8 cellular contexts compared by ENCODE assay signal in genomic region chr4:151409470-151410313, GRCh38. TPM values are rescaled to one million over a fixed set of nuclear protein-coding genes. Genes with fewer than 3 reads are reported as not detected.
DNase-seq lines count a peak whose midpoint lies in the region; ATAC-seq and TF ChIP-seq lines count a peak whose summit lies in the region.

No MANE protein-coding gene starts in this region.

- H3K4me3 Mint-ChIP-seq in natural killer cell, result peak overlapping the region; percentile 85

- H3K4me1 Mint-ChIP-seq in natural killer cell, result peaks cover 12 to 28% of the 10 kb centered on the region in 2 donors

- POLR2A ChIA-PET in AG04450 (lab: Yijun Ruan, JAX), result no interaction called here

- ATAC-seq in esophagus mucosa, result peak; percentile 70
- no peak for ATAC-seq in natural killer cell
- no peak for ATAC-seq in HG03521 (IDR thresholded peaks at IDR 0.05; ENCODE audit: unreplicated experiment)
- ATAC-seq in HG03571 (IDR thresholded peaks at IDR 0.05; ENCODE audit: unreplicated experiment), result no peak

- intact Hi-C loops in natural killer cell (cut with micrococcal nuclease), result no loop called here

- TF ChIP-seq CTCF in AG04450 (IDR thresholded peaks at IDR 0.05; ENCODE audit: low read depth, low read length), result no peak
- TF ChIP-seq CTCF in natural killer cell (IDR thresholded peaks at IDR 0.05), result no peak

- peaks cover 38% of the 10 kb centered on the region for H3K27me3 ChIP-seq in AG04450 (ENCODE audit: control insufficient read depth, insufficient read depth, low read length)
- no peaks in the 10 kb centered on the region for H3K27me3 ChIP-seq in HUES48 (ENCODE audit: control insufficient read depth, insufficient read depth, low read length)

- no peaks in the 10 kb centered on the region for H3K9me3 Mint-ChIP-seq in natural killer cell

- H3K27ac ChIP-seq in AG04450 (ENCODE audit: low read depth, low read length) (no peak overlapping the region), HUES48 (ENCODE audit: low read depth, low read length) (peak overlapping the region; percentile 87)

- no peak overlapping the region for H3K27ac Mint-ChIP-seq in natural killer cell

- H3K4me1 ChIP-seq in HUES48 (ENCODE audit: control insufficient read depth, insufficient read depth, low read length), result peaks cover 17% of the 10 kb centered on the region

- peak overlapping the region; percentile 66 for H3K9ac ChIP-seq in HUES48 (ENCODE audit: low read depth, low read length)

- DNase-seq in AG04450 (ENCODE audit: low read depth, low spot score) (no peak), natural killer cell (no peak), NCI-H2227 (lab: John Stamatoyannopoulos, UW; ENCODE audit: unreplicated experiment) (no peak)
- DNase-seq in activated CD4-positive, alpha-beta T cell treated with anti-CD3 and anti-CD28 coated beads for 1 hour, result peak; percentile 8

- peak overlapping the region; percentile 56 for H3K4me3 ChIP-seq in AG04450 (ENCODE audit: low read depth, low read length)
- H3K4me3 ChIP-seq in HUES48 (ENCODE audit: low read depth, low read length), result peak overlapping the region; percentile 95

- H3K9me3 ChIP-seq in AG04450 (ENCODE audit: control insufficient read depth, insufficient read depth, low read length) (no peaks in the 10 kb centered on the region; the same call in 1 of the 2 replicates), HUES48 (ENCODE audit: control insufficient read depth, insufficient read depth, low read length) (no peaks in the 10 kb centered on the region)

- CTCF ChIA-PET in AG04450 (lab: Charles Lee), result no interaction called here

- no peaks in the 10 kb centered on the region for H3K36me3 Mint-ChIP-seq in natural killer cell

- H3K27me3 Mint-ChIP-seq in natural killer cell (ENCODE audit: low read depth in 2 of 2), result peaks cover 35 to 36% of the 10 kb centered on the region in 2 donors

- no peaks in the 10 kb centered on the region for H3K36me3 ChIP-seq in HUES48 (ENCODE audit: control insufficient read depth, insufficient read depth, low read length)

RNA-seq across cellular contexts. Expression of gene FHIP1A, which starts 0.7 kb away (rescaled TPM):
- 0.06 TPM in 1 of 2 replicates, not detected in the other for polyA plus RNA-seq in AG04450 (2011; rRNA removed)
- 0.23 and 0.61 TPM in 2 replicates for polyA minus RNA-seq in AG04450 (2011; rRNA and poly(A)+ RNA removed)
- total RNA-seq in esophagus mucosa (43.6 TPM), natural killer cell (1 to 10 TPM in 1 of 3 donors, under 1 TPM in 1, not detected in 1; 0.49 to 3.0 TPM)

Comparison
In these comparisons a context has a peak if more than half of its experiments do, and no peak if none do; other contexts are left out.
1. RNA of gene FHIP1A, which starts 0.7 kb away (total RNA-seq): 43.6 TPM in esophagus mucosa (single experiment); 0.49 to 3.0 TPM in natural killer cell; every median in the first group is over 10 times any median in the second.